Comparison of ENCODE assay signal across 7 cellular contexts in genomic region chr2:120254178-120254577, GRCh38. TPM values are rescaled to one million over a fixed set of nuclear protein-coding genes. Genes with fewer than 3 reads are reported as not detected.
DNase-seq lines count a peak whose midpoint lies in the region; ATAC-seq and TF ChIP-seq lines count a peak whose summit lies in the region.

No MANE protein-coding gene starts in this region.

- peak overlapping the region; percentile 88 for H3K4me3 ChIP-seq in iPS-20b (ENCODE audit: low read length)

- H3K4me1 ChIP-seq in iPS-20b (ENCODE audit: insufficient read depth, low read length), result peaks cover 8% of the 10 kb centered on the region; the same call in 1 of the 2 replicates

- H3K27me3 Mint-ChIP-seq in HFFc6 (ENCODE audit: insufficient read depth), result peaks cover 6% of the 10 kb centered on the region; the same call in 1 of the 2 replicates
- peaks cover 14% of the 10 kb centered on the region for H3K27me3 Mint-ChIP-seq in activated CD8-positive, alpha-beta T cell treated with anti-CD3 and anti-CD28 coated beads, Interleukin-2, amount 10 ng/mL, durations not matched to agents 7 days and 5 days (ENCODE audit: low read depth)

- peaks cover 58% of the 10 kb centered on the region for H3K27me3 ChIP-seq in iPS-20b (ENCODE audit: insufficient read depth, low read length)

- CTCF ChIA-PET in activated CD8-positive, alpha-beta T cell treated with anti-CD3 and anti-CD28 coated beads, Interleukin-2, amount 10 ng/mL, durations not matched to agents 7 days and 5 days (lab: Charles Lee), result interaction anchor here (0.8 to 1.5 kb wide), 3 partner anchors 20 to 79 kb away, joined by 3 to 4 read pairs (median 3); no protein-coding TSS in a partner anchor

- H3K9ac ChIP-seq in iPS-20b (ENCODE audit: low read depth, low read length), result no peak overlapping the region; the same call in 1 of the 2 replicates

- peak overlapping the region; percentile 64 for H3K27ac Mint-ChIP-seq in HFFc6
- no peak overlapping the region for H3K27ac Mint-ChIP-seq in activated CD8-positive, alpha-beta T cell treated with anti-CD3 and anti-CD28 coated beads, Interleukin-2, amount 10 ng/mL, durations not matched to agents 7 days and 5 days
- H3K27ac Mint-ChIP-seq in stimulated activated effector memory CD8-positive, alpha-beta T cell treated with anti-CD3 and anti-CD28 coated beads, Interleukin-12 subunit alpha, Interleukin-12 subunit beta, amount 100 ng/mL, for 72 hours, result peak overlapping the region; percentile 26

- no peak overlapping the region for H3K27ac ChIP-seq in iPS-20b (ENCODE audit: low read length)

- DNase-seq in HFFc6 (no peak), DMS79 treated with DMSO at 0.1 percent for 48 hours (lab: John Stamatoyannopoulos, UW) (no peak)
- DNase-seq in activated CD8-positive, alpha-beta T cell treated with anti-CD3 and anti-CD28 coated beads, Interleukin-2, amount 10 ng/mL, durations not matched to agents 7 days and 5 days, result no peak
- DNase-seq in stimulated activated effector memory CD8-positive, alpha-beta T cell treated with anti-CD3 and anti-CD28 coated beads, Interleukin-12 subunit alpha, Interleukin-12 subunit beta, amount 100 ng/mL, for 72 hours (ENCODE audit: low spot score in 2 of 2), result no peak
- DNase-seq in activated naive CD4-positive, alpha-beta T cell treated with anti-CD3 and anti-CD28 coated beads, Interleukin-2, amount 50 U/mL, for 16 hours, result no peak

- no peaks in the 10 kb centered on the region for H3K36me3 ChIP-seq in iPS-20b (ENCODE audit: insufficient read depth, low read depth, low read length)

- POLR2A ChIA-PET in activated CD8-positive, alpha-beta T cell treated with anti-CD3 and anti-CD28 coated beads, Interleukin-2, amount 10 ng/mL, durations not matched to agents 7 days and 5 days (lab: Charles Lee), result interaction anchor here (0.5 to 1.2 kb wide), 4 partner anchors 22 to 533 kb away, joined by 3 to 6 read pairs (median 4); no protein-coding TSS in a partner anchor

- peaks cover 5% of the 10 kb centered on the region for H3K9me3 Mint-ChIP-seq in HFFc6
- H3K9me3 Mint-ChIP-seq in activated CD8-positive, alpha-beta T cell treated with anti-CD3 and anti-CD28 coated beads, Interleukin-2, amount 10 ng/mL, durations not matched to agents 7 days and 5 days (ENCODE audit: insufficient read depth), result no peaks in the 10 kb centered on the region
- H3K9me3 Mint-ChIP-seq in stimulated activated effector memory CD8-positive, alpha-beta T cell treated with anti-CD3 and anti-CD28 coated beads, Interleukin-12 subunit alpha, Interleukin-12 subunit beta, amount 100 ng/mL, for 72 hours, result no peaks in the 10 kb centered on the region

- peaks cover 31% of the 10 kb centered on the region for H3K36me3 Mint-ChIP-seq in HFFc6 (ENCODE audit: low read depth)
- peaks cover 47% of the 10 kb centered on the region for H3K36me3 Mint-ChIP-seq in activated CD8-positive, alpha-beta T cell treated with anti-CD3 and anti-CD28 coated beads, Interleukin-2, amount 10 ng/mL, durations not matched to agents 7 days and 5 days (ENCODE audit: low read depth)
- H3K36me3 Mint-ChIP-seq in stimulated activated effector memory CD8-positive, alpha-beta T cell treated with anti-CD3 and anti-CD28 coated beads, Interleukin-12 subunit alpha, Interleukin-12 subunit beta, amount 100 ng/mL, for 72 hours, result peaks cover 29% of the 10 kb centered on the region

- TF ChIP-seq CTCF in HFFc6 (IDR thresholded peaks at IDR 0.05), result no peak

- no peaks in the 10 kb centered on the region for H3K9me3 ChIP-seq in iPS-20b (ENCODE audit: insufficient read depth, low read depth, low read length)

- ATAC-seq in activated CD8-positive, alpha-beta T cell treated with anti-CD3 and anti-CD28 coated beads, Interleukin-2, amount 10 ng/mL, durations not matched to agents 7 days and 5 days, result no peak
- ATAC-seq in stimulated activated effector memory CD8-positive, alpha-beta T cell treated with anti-CD3 and anti-CD28 coated beads, Interleukin-12 subunit alpha, Interleukin-12 subunit beta, amount 100 ng/mL, for 72 hours, result no peak
- no peak for ATAC-seq in HG02870 (IDR thresholded peaks at IDR 0.05; ENCODE audit: unreplicated experiment)

- peak overlapping the region; percentile 96 for H3K4me3 Mint-ChIP-seq in HFFc6
- H3K4me3 Mint-ChIP-seq in activated CD8-positive, alpha-beta T cell treated with anti-CD3 and anti-CD28 coated beads, Interleukin-2, amount 10 ng/mL, durations not matched to agents 7 days and 5 days, result peak overlapping the region; percentile 88
- H3K4me3 Mint-ChIP-seq in stimulated activated effector memory CD8-positive, alpha-beta T cell treated with anti-CD3 and anti-CD28 coated beads, Interleukin-12 subunit alpha, Interleukin-12 subunit beta, amount 100 ng/mL, for 72 hours, result peak overlapping the region; percentile 98

- peaks cover 62% of the 10 kb centered on the region for H3K4me1 Mint-ChIP-seq in HFFc6 (ENCODE audit: low read depth)
- H3K4me1 Mint-ChIP-seq in activated CD8-positive, alpha-beta T cell treated with anti-CD3 and anti-CD28 coated beads, Interleukin-2, amount 10 ng/mL, durations not matched to agents 7 days and 5 days (ENCODE audit: low read depth), result peaks cover 65% of the 10 kb centered on the region
- H3K4me1 Mint-ChIP-seq in stimulated activated effector memory CD8-positive, alpha-beta T cell treated with anti-CD3 and anti-CD28 coated beads, Interleukin-12 subunit alpha, Interleukin-12 subunit beta, amount 100 ng/mL, for 72 hours, result peaks cover 65% of the 10 kb centered on the region

RNA-seq across cellular contexts. Expression of gene RALB, which starts 1.5 kb away (rescaled TPM):
- total RNA-seq in HFFc6 (2021; fragmentation: NEBNext Ultra II Directional; extraction: Animal tissue kit (Norgen Biotek cat#: 25700)), result 10 to 100 TPM; 60.1 to 72.5 (median 69.2) TPM
- 10 to 100 TPM; 39.4 to 45.4 TPM for total RNA-seq in activated CD8-positive, alpha-beta T cell treated with anti-CD3 and anti-CD28 coated beads, Interleukin-2, amount 10 ng/mL, durations not matched to agents 7 days and 5 days

RNA-seq across cellular contexts. Expression of gene TMEM185B, which starts 31.0 kb away (rescaled TPM):
- 10 to 100 TPM; 29.2 to 36.4 (median 31.3) TPM for total RNA-seq in HFFc6 (2021; fragmentation: NEBNext Ultra II Directional; extraction: Animal tissue kit (Norgen Biotek cat#: 25700))
- total RNA-seq in activated CD8-positive, alpha-beta T cell treated with anti-CD3 and anti-CD28 coated beads, Interleukin-2, amount 10 ng/mL, durations not matched to agents 7 days and 5 days, result 10 to 100 TPM; 25.6 to 25.8 TPM
